ENCODE assay signal across 21 cellular contexts in genomic region chr3:194287392-194287791, GRCh38.
DNase-seq lines count a peak whose midpoint lies in the region; ATAC-seq, FAIRE-seq and TF ChIP-seq lines count a peak whose summit lies in the region.
"Had no signal": no experiment of that assay in that cellular context is flagged by ENCODE, and none has a peak within 500 bp of the region (broad histone marks: within the 10 kb centered on the region; RNA-seq: fewer than 3 reads in every experiment).

No MANE protein-coding gene starts in this region.

- H3K4me3 ChIP-seq in H1 (ENCODE audit: extremely low read depth in 1 of 4, insufficient read depth in 2 of 4, low read depth in 3 of 4, low read length in 4 of 4): peak overlapping the region in 1 of 4 experiments; percentile 37; a peak in 1 of 8 replicates
- H3K4me3 ChIP-seq in neuronal stem cell (ENCODE audit: low read length in 2 of 2): no peak overlapping the region
- H3K4me3 ChIP-seq: left lung, psoas muscle, suprapubic skin had no signal

- H2AK5ac ChIP-seq in H1 (ENCODE audit: low read depth, low read length) (no peak overlapping the region), neuronal stem cell (ENCODE audit: low read depth, low read length) (no peak overlapping the region)

- H3K4me1 ChIP-seq in H1 (replicated peaks in 1 of 4; ENCODE audit: control insufficient read depth in 3 of 4, insufficient read depth in 4 of 4, low read length in 3 of 4) (peaks cover 20 to 28% (median 21%) of the 10 kb centered on the region in 4 experiments; a peak in 6 of 7 replicates), neuronal stem cell (ENCODE audit: control insufficient read depth in 2 of 2, insufficient read depth in 1 of 2, low read depth in 1 of 2, low read length in 2 of 2) (peaks cover 32 to 39% of the 10 kb centered on the region in 2 donors)
- H3K4me1 ChIP-seq: psoas muscle had no signal

- H2BK15ac ChIP-seq in H1 (ENCODE audit: low read length) (peak overlapping the region; percentile 6; the same call in 1 of the 2 replicates), neuronal stem cell (ENCODE audit: low read length) (no peak overlapping the region)

- no peaks in the 10 kb centered on the region for H3K79me2 ChIP-seq in H1 (ENCODE audit: control insufficient read depth in 1 of 2, insufficient read depth in 2 of 2, low read length in 2 of 2)

- H3K9me3 ChIP-seq in H1 (ENCODE audit: insufficient read depth in 2 of 2, low read depth in 1 of 2, low read length in 1 of 2): no peaks in the 10 kb centered on the region
- peaks cover 0 to 2% of the 10 kb centered on the region in 2 donors for H3K9me3 ChIP-seq in neuronal stem cell (replicated peaks in 1 of 2; ENCODE audit: control insufficient read depth in 2 of 2, insufficient read depth in 1 of 2, low read depth in 1 of 2, low read length in 2 of 2)
- H3K9me3 ChIP-seq: left lung, suprapubic skin had no signal

- H2BK5ac ChIP-seq in H1 (ENCODE audit: low read depth, low read length) (no peak overlapping the region; the same call in 1 of the 2 replicates), neuronal stem cell (ENCODE audit: low read length) (no peak overlapping the region)

- H2BK12ac ChIP-seq in H1 (ENCODE audit: low read depth, low read length) (no peak overlapping the region), neuronal stem cell (ENCODE audit: low read length) (no peak overlapping the region)

- H3K23ac ChIP-seq in H1 (ENCODE audit: insufficient read length): no peak overlapping the region
- H3K23ac ChIP-seq in neuronal stem cell (ENCODE audit: low read depth, low read length, poor library complexity): no peak overlapping the region

- H3K56ac ChIP-seq in H1 (replicated peaks; ENCODE audit: insufficient read length, low read depth, low read length): no peak overlapping the region

- H4K5ac ChIP-seq in H1 (ENCODE audit: insufficient read length, low read depth, low read length): no peak overlapping the region

- no peaks in the 10 kb centered on the region for H3K36me3 ChIP-seq in H1 (ENCODE audit: control insufficient read depth in 2 of 4, insufficient read depth in 4 of 4, low read length in 3 of 4)
- no peaks in the 10 kb centered on the region for H3K36me3 ChIP-seq in neuronal stem cell (replicated peaks in 1 of 2; ENCODE audit: control insufficient read depth in 2 of 2, insufficient read depth in 2 of 2, low read length in 2 of 2)
- H3K36me3 ChIP-seq: left lung, suprapubic skin had no signal

- DNase-seq in HT-29 (ENCODE audit: low spot score): peak; percentile 49
- peak; percentile 69 for DNase-seq in NCI-H2227 treated with DMSO at 0.1 percent for 48 hours (lab: John Stamatoyannopoulos, UW)
- DNase-seq in H1 (ENCODE audit: low read depth in 1 of 2, low spot score in 2 of 2): no peak
- no peak for DNase-seq in neuronal stem cell (ENCODE audit: low spot score)
- no peak for DNase-seq in NCI-H2029 (lab: John Stamatoyannopoulos, UW)
- no peak for DNase-seq in NCI-H345 treated with DMSO at 0.1 percent for 48 hours (lab: John Stamatoyannopoulos, UW; ENCODE audit: unreplicated experiment)
- DNase-seq: activated CD8-positive, alpha-beta T cell treated with anti-CD3 and anti-CD28 coated beads, Interleukin-2, amount 10 ng/mL, durations not matched to agents 7 days and 5 days; activated naive CD4-positive, alpha-beta T cell treated with Interleukin-2 at 50 U/mL for 16 hours; activated T-cell treated with anti-CD3 and anti-CD28 coated beads, Interleukin-2, amount 50 U/mL, for 1 hour; CD8-positive, alpha-beta T cell; cortex of kidney; HCEC 1CT; left lung; NCI-H187 treated with DMSO at 0.1 percent for 48 hours; stimulated activated CD4-positive, alpha-beta T cell treated with anti-CD3 and anti-CD28 coated beads, Interleukin-1b, Interleukin-23, amount 100 ng/mL, for 48 hours had no signal

- H4K20me1 ChIP-seq in H1 (replicated peaks in 1 of 2; ENCODE audit: control insufficient read depth in 1 of 2, insufficient read depth in 2 of 2, low read length in 2 of 2): no peaks in the 10 kb centered on the region

- peak overlapping the region; percentile 26 for H3K18ac ChIP-seq in H1 (ENCODE audit: extremely low read depth, low read length)
- H3K18ac ChIP-seq in neuronal stem cell (ENCODE audit: low read length): no peak overlapping the region

- no peak overlapping the region for H2BK120ac ChIP-seq in H1 (replicated peaks; ENCODE audit: low read depth, low read length)
- no peak overlapping the region for H2BK120ac ChIP-seq in neuronal stem cell (ENCODE audit: low read depth, low read length)

- no peak overlapping the region for H3K14ac ChIP-seq in H1 (ENCODE audit: insufficient read length)
- H3K14ac ChIP-seq in neuronal stem cell (ENCODE audit: low read length): no peak overlapping the region

- no peak for FAIRE-seq in H1 (lab: Jason Lieb, UNC)
- FAIRE-seq: bronchial epithelial cell had no signal

- no peak for TF ChIP-seq RAD21 in H1 (IDR thresholded peaks at IDR 0.05 in 1 of 2, conservative IDR thresholded peaks at IDR 0.05 in 1 of 2; ENCODE audit: low read depth in 2 of 2, low read length in 2 of 2)

- H4K8ac ChIP-seq in H1 (ENCODE audit: extremely low read depth, insufficient read depth, low read length) (no peak overlapping the region), neuronal stem cell (ENCODE audit: low read depth, low read length) (no peak overlapping the region)

- H3K27ac ChIP-seq in H1 (ENCODE audit: low read depth, low read length) (no peak overlapping the region), neuronal stem cell (replicated peaks; ENCODE audit: low read length) (peak overlapping the region; percentile 13)
- H3K27ac ChIP-seq: KMS-11, left lung, psoas muscle, suprapubic skin had no signal

- H3K27me3 ChIP-seq in H1 (replicated peaks in 1 of 4; ENCODE audit: control insufficient read depth in 3 of 4, extremely low read depth in 1 of 4, insufficient read depth in 3 of 4, low read length in 3 of 4) (peaks cover 0 to under 1% (median 0%) of the 10 kb centered on the region in 4 experiments; a peak in 2 of 7 replicates), neuronal stem cell (ENCODE audit: control insufficient read depth in 3 of 3, insufficient read depth in 3 of 3, low read depth in 1 of 3, low read length in 3 of 3) (peaks cover 0 to 2% (median 0%) of the 10 kb centered on the region in 3 experiments)
- H3K27me3 ChIP-seq: left lung, suprapubic skin had no signal

- no peak overlapping the region for H2AFZ ChIP-seq in H1 (ENCODE audit: low read length)
- H2AFZ ChIP-seq in neuronal stem cell (ENCODE audit: low read length): no peak overlapping the region

- H4K91ac ChIP-seq in H1 (replicated peaks; ENCODE audit: insufficient read length, low read length) (no peak overlapping the region), neuronal stem cell (ENCODE audit: low read depth, low read length, poor library complexity) (no peak overlapping the region)

- H3K23me2 ChIP-seq in H1 (ENCODE audit: low read depth, low read length): peaks cover 2% of the 10 kb centered on the region; the same call in 1 of the 2 replicates

- H3K4me2 ChIP-seq in H1 (ENCODE audit: insufficient read depth in 1 of 2, low read depth in 2 of 2, low read length in 2 of 2) (peak overlapping the region; percentile 29 to 67; a peak in 3 of 4 replicates), neuronal stem cell (ENCODE audit: insufficient read depth, low read length, poor library complexity, severe bottlenecking) (no peak overlapping the region)
- H3K4me2 ChIP-seq: KMS-11 had no signal

- WGBS in H1 (ENCODE audit: extremely low coverage in 1 of 2, insufficient coverage in 1 of 2, insufficient read length in 1 of 2, insufficient replicate concordance in 2 of 2, low coverage in 1 of 2, low lambda C conversion rate in 2 of 2, missing lambda C conversion rate in 1 of 2), 2 experiments: 60% methylated on average over 3 of the region's 3 CpGs; no CpG with 5 or more reads in 1 of the 2 experiments
- WGBS in neuronal stem cell (ENCODE audit: extremely low coverage in 2 of 2, insufficient read length in 2 of 2, insufficient replicate concordance in 1 of 2), 2 donors: no CpG with 5 or more reads among the region's 3 CpGs

- H3K4ac ChIP-seq in H1 (replicated peaks; ENCODE audit: insufficient read length, low read depth, low read length) (no peak overlapping the region), neuronal stem cell (ENCODE audit: low read length) (no peak overlapping the region)

- CTCF ChIA-PET in H1 (lab: Charles Lee; ENCODE audit: partially characterized antibody): interaction anchor here (0.8 to 4.3 kb wide), 15 partner anchors 9 to 508 kb away, joined by 3 to 37 read pairs (median 5); no protein-coding TSS in a partner anchor

- POLR2A ChIA-PET in H1 (lab: Charles Lee; ENCODE audit: partially characterized antibody): interaction anchor here (0.8 to 3.7 kb wide), 6 partner anchors 10 to 471 kb away, joined by 3 to 42 read pairs (median 4); no protein-coding TSS in a partner anchor

- no peak overlapping the region for H3K9ac ChIP-seq in H1 (replicated peaks in 1 of 4; ENCODE audit: extremely low read depth in 1 of 4, low read depth in 3 of 4, low read length in 3 of 4)
- H3K9ac ChIP-seq in neuronal stem cell (ENCODE audit: low read depth, low read length, poor library complexity): no peak overlapping the region
- H3K9ac ChIP-seq: KMS-11 had no signal

- no peak for ATAC-seq in GM19463 (IDR thresholded peaks at IDR 0.05; ENCODE audit: unreplicated experiment)
- ATAC-seq: activated CD8-positive, alpha-beta T cell treated with anti-CD3 and anti-CD28 coated beads, Interleukin-2, amount 10 ng/mL, durations not matched to agents 7 days and 5 days; CD8-positive, alpha-beta T cell; left lung; natural killer cell treated with Interleukin-12 subunit alpha and Interleukin-12 subunit beta and Interleukin-15 and Interleukin-18, amount 100 ng/mL, for 72 hours; psoas muscle had no signal

- H3K79me1 ChIP-seq in H1 (ENCODE audit: low read depth, low read length) (no peaks in the 10 kb centered on the region), neuronal stem cell (ENCODE audit: low read depth, low read length) (no peaks in the 10 kb centered on the region)

- peak overlapping the region; percentile 49; the same call in 1 of the 2 replicates for H2BK20ac ChIP-seq in H1 (ENCODE audit: low read length)

- no peak for TF ChIP-seq POLR2A in H1 (IDR thresholded peaks at IDR 0.05; ENCODE audit: control extremely low read depth in 1 of 2, low read depth in 2 of 2, low read length in 2 of 2)

- no peak for TF ChIP-seq CTCF in H1 (IDR thresholded peaks at IDR 0.05; ENCODE audit: control extremely low read depth in 1 of 3, insufficient read depth in 1 of 3, low read depth in 1 of 3, low read length in 3 of 3)

- TF ChIP-seq EP300 in H1 (IDR thresholded peaks at IDR 0.05; ENCODE audit: borderline replicate concordance in 1 of 2, low read depth in 2 of 2, low read length in 2 of 2): no peak

TF ChIP-seq in H1, 55 proteins besides CTCF, POLR2A, EP300 and RAD21:
- TF ChIP-seq EZH2 (IDR thresholded peaks at IDR 0.05; ENCODE audit: low read depth, low read length, severe bottlenecking) (no peak), ZNF274 (IDR thresholded peaks at IDR 0.05; ENCODE audit: borderline replicate concordance, extremely low read depth, low read length) (no peak)

Comparison
In these comparisons a context has a peak if more than half of its experiments do, and no peak if none do; other contexts are left out.
1. DNase-seq: peak in HT-29 (single experiment) and NCI-H2227 treated with DMSO at 0.1 percent for 48 hours (single experiment); none in H1 (0 of 2), neuronal stem cell (single experiment), NCI-H2029 (single experiment) and NCI-H345 treated with DMSO at 0.1 percent for 48 hours (single experiment).